21 cellular contexts compared by ENCODE assay signal in the genomic region with DNA sequence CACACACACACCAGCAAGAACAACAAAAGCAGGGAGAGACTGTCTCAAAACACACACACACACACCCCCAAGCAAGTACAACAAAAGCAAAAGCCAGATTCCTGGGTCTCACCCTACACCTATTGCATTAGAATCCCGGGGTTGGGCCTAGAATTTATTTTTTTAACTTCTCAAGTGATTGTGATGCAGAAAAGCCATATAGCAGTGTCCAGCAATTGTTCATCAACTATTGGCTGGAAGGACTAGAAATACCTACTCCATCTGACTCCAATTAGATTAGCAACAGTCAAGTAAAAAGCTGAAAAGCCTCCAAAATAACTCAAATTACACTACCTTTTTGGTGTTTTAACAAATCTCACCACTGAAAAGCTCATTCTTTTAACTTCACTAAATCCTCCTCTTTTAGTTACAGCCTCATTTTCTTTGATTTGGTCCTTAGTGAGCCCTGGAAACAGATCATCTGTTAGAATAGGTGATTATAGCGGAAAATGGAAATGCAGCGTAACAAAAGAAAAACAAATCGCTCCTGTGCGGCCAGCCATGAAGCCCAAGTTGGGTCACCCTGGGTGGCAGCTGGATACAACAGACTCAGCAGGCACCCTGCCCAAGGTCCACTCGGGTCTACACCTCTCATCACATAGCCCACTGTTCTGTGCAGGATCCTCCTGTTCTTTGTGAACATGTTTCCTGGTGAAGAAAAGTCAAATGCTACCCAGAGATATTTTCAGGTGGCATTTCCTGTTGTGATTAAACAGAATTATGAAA. TPM values are rescaled to one million over a fixed set of nuclear protein-coding genes. Genes with fewer than 3 reads are reported as not detected.
DNase-seq lines count a peak whose midpoint lies in the region; ATAC-seq lines count a peak whose summit lies in the region.
"Had no signal": no experiment of that assay in that cellular context is flagged by ENCODE, and none has a peak within 500 bp of the region (broad histone marks: within the 10 kb centered on the region; RNA-seq: fewer than 3 reads in every experiment).

No MANE protein-coding gene starts in this region.

- intact Hi-C loops in activated T-helper 1 cell treated with anti-CD3 and anti-CD28 coated beads, Interleukin-12 subunit alpha, Interleukin-12 subunit beta, Interleukin-2, Interleukin-4 antibody, amounts not matched to agents 30 ng/mL and 10 ng/mL and 1 ng/mL, durations not matched to agents 14 hours and 24 hours and 36 hours (cut with micrococcal nuclease), result no loop called here
- intact Hi-C loops in naive thymus-derived CD4-positive, alpha-beta T cell (cut with micrococcal nuclease), result no loop called here

- H3K36me3 Mint-ChIP-seq in T-helper 1 cell treated with Interleukin-12 subunit alpha and Interleukin-12 subunit beta and Interleukin-4 antibody, amounts not matched to agents 30 μg/mL and 1 μg/mL, for 36 hours (ENCODE audit: low read depth), result peaks cover 27% of the 10 kb centered on the region
- H3K36me3 Mint-ChIP-seq in CD4-positive, CD25-positive, alpha-beta regulatory T cell, result peaks cover 24% of the 10 kb centered on the region
- peaks cover 35% of the 10 kb centered on the region for H3K36me3 Mint-ChIP-seq in activated T-helper 1 cell treated with anti-CD3 and anti-CD28 coated beads, Interleukin-12 subunit alpha, Interleukin-12 subunit beta, Interleukin-2, Interleukin-4 antibody, amounts not matched to agents 30 ng/mL and 10 ng/mL and 1 ng/mL, durations not matched to agents 14 hours and 24 hours and 36 hours (ENCODE audit: low read depth)
- peaks cover 6 to 43% (median 13%) of the 10 kb centered on the region in 5 donors for H3K36me3 Mint-ChIP-seq in naive thymus-derived CD4-positive, alpha-beta T cell

- POLR2A ChIA-PET in naive thymus-derived CD4-positive, alpha-beta T cell (lab: Charles Lee), result interaction anchor here (0.7 to 1.4 kb wide), 2 partner anchors 11 to 33 kb away, joined by 4 read pairs; no protein-coding TSS in a partner anchor

- no peak for ATAC-seq in CD4-positive, CD25-positive, alpha-beta regulatory T cell (ENCODE audit: low read depth in 2 of 2)
- ATAC-seq in naive thymus-derived CD4-positive, alpha-beta T cell, result no peak
- ATAC-seq in HG03457 (IDR thresholded peaks at IDR 0.05; ENCODE audit: unreplicated experiment) (no peak), GM18520 (IDR thresholded peaks at IDR 0.05; ENCODE audit: unreplicated experiment) (no peak)
- ATAC-seq: HCT116, heart left ventricle had no signal

- no peaks in the 10 kb centered on the region for H3K9me3 ChIP-seq in CD4-positive, CD25-positive, alpha-beta regulatory T cell (ENCODE audit: control insufficient read depth in 2 of 2, low read length in 2 of 2)
- H3K9me3 ChIP-seq in naive thymus-derived CD4-positive, alpha-beta T cell (ENCODE audit: control insufficient read depth in 2 of 3, low read length in 3 of 3), result no peaks in the 10 kb centered on the region
- H3K9me3 ChIP-seq: heart left ventricle had no signal

- H3K4me1 ChIP-seq in CD4-positive, CD25-positive, alpha-beta regulatory T cell (ENCODE audit: control insufficient read depth, insufficient read depth, low read length, poor library complexity, severe bottlenecking), result no peaks in the 10 kb centered on the region
- H3K4me1 ChIP-seq in naive thymus-derived CD4-positive, alpha-beta T cell (ENCODE audit: control insufficient read depth in 2 of 2, insufficient read depth in 2 of 2, low read length in 2 of 2), result no peaks in the 10 kb centered on the region
- H3K4me1 ChIP-seq: heart left ventricle had no signal

- no peak for DNase-seq in T-helper 1 cell
- no peak for DNase-seq in CD4-positive, CD25-positive, alpha-beta regulatory T cell
- no peak for DNase-seq in activated T-helper 1 cell treated with anti-CD3 and anti-CD28 coated beads, Interleukin-12 subunit alpha, Interleukin-12 subunit beta, Interleukin-2, Interleukin-4 antibody, amounts not matched to agents 30 ng/mL and 10 ng/mL and 1 ng/mL, durations not matched to agents 14 hours and 24 hours and 36 hours (ENCODE audit: low spot score)
- no peak for DNase-seq in naive thymus-derived CD4-positive, alpha-beta T cell
- DNase-seq in DMS114 treated with DMSO at 0.1 percent for 48 hours (lab: John Stamatoyannopoulos, UW; ENCODE audit: unreplicated experiment), result no peak
- DNase-seq: activated gamma-delta T cell treated with Interleukin-2 at 50 U/mL for 16 hours; DND-41; heart left ventricle; NCI-H1436 treated with DMSO at 0.1 percent for 48 hours; NCI-H226; Right ventricle myocardium superior; stimulated activated CD4-positive, alpha-beta T cell treated with anti-CD3 and anti-CD28 coated beads, Interleukin-15, amount 100 ng/mL, for 24 hours; stimulated activated naive CD4-positive, alpha-beta T cell treated with Interleukin-2 at 50 U/mL for 16 hours had no signal

- H3K27ac Mint-ChIP-seq in T-helper 1 cell treated with Interleukin-12 subunit alpha and Interleukin-12 subunit beta and Interleukin-4 antibody, amounts not matched to agents 30 μg/mL and 1 μg/mL, for 36 hours, result peak overlapping the region; percentile 53
- peak overlapping the region; percentile 15 to 77 (median 34) for H3K27ac Mint-ChIP-seq in CD4-positive, CD25-positive, alpha-beta regulatory T cell
- H3K27ac Mint-ChIP-seq in activated T-helper 1 cell treated with anti-CD3 and anti-CD28 coated beads, Interleukin-12 subunit alpha, Interleukin-12 subunit beta, Interleukin-2, Interleukin-4 antibody, amounts not matched to agents 30 ng/mL and 10 ng/mL and 1 ng/mL, durations not matched to agents 14 hours and 24 hours and 36 hours, result peak overlapping the region; percentile 3
- peak overlapping the region in 6 of 9 donors; percentile 6 to 76 (median 40) for H3K27ac Mint-ChIP-seq in naive thymus-derived CD4-positive, alpha-beta T cell
- H3K27ac Mint-ChIP-seq: type B pancreatic cell had no signal

- H3K27me3 ChIP-seq in CD4-positive, CD25-positive, alpha-beta regulatory T cell (ENCODE audit: control insufficient read depth, insufficient read depth, low read length), result no peaks in the 10 kb centered on the region
- no peaks in the 10 kb centered on the region for H3K27me3 ChIP-seq in naive thymus-derived CD4-positive, alpha-beta T cell (ENCODE audit: control insufficient read depth in 2 of 2, insufficient read depth in 2 of 2, low read length in 2 of 2)
- H3K27me3 ChIP-seq: heart left ventricle had no signal

- no peak overlapping the region for H3K4me3 Mint-ChIP-seq in T-helper 1 cell treated with Interleukin-12 subunit alpha and Interleukin-12 subunit beta and Interleukin-4 antibody, amounts not matched to agents 30 μg/mL and 1 μg/mL, for 36 hours
- peak overlapping the region in 1 of 4 donors; percentile 68 for H3K4me3 Mint-ChIP-seq in CD4-positive, CD25-positive, alpha-beta regulatory T cell
- no peak overlapping the region for H3K4me3 Mint-ChIP-seq in activated T-helper 1 cell treated with anti-CD3 and anti-CD28 coated beads, Interleukin-12 subunit alpha, Interleukin-12 subunit beta, Interleukin-2, Interleukin-4 antibody, amounts not matched to agents 30 ng/mL and 10 ng/mL and 1 ng/mL, durations not matched to agents 14 hours and 24 hours and 36 hours
- H3K4me3 Mint-ChIP-seq in naive thymus-derived CD4-positive, alpha-beta T cell, result peak overlapping the region in 1 of 10 donors; percentile 38
- H3K4me3 Mint-ChIP-seq: neural crest cell, type B pancreatic cell had no signal

- H3K27me3 Mint-ChIP-seq in T-helper 1 cell treated with Interleukin-12 subunit alpha and Interleukin-12 subunit beta and Interleukin-4 antibody, amounts not matched to agents 30 μg/mL and 1 μg/mL, for 36 hours (ENCODE audit: low read depth), result no peaks in the 10 kb centered on the region
- no peaks in the 10 kb centered on the region for H3K27me3 Mint-ChIP-seq in CD4-positive, CD25-positive, alpha-beta regulatory T cell
- no peaks in the 10 kb centered on the region for H3K27me3 Mint-ChIP-seq in activated T-helper 1 cell treated with anti-CD3 and anti-CD28 coated beads, Interleukin-12 subunit alpha, Interleukin-12 subunit beta, Interleukin-2, Interleukin-4 antibody, amounts not matched to agents 30 ng/mL and 10 ng/mL and 1 ng/mL, durations not matched to agents 14 hours and 24 hours and 36 hours (ENCODE audit: insufficient read depth)
- no peaks in the 10 kb centered on the region for H3K27me3 Mint-ChIP-seq in naive thymus-derived CD4-positive, alpha-beta T cell
- H3K27me3 Mint-ChIP-seq: type B pancreatic cell had no signal

- no peak overlapping the region for H3K4me3 ChIP-seq in CD4-positive, CD25-positive, alpha-beta regulatory T cell (ENCODE audit: low read depth, low read length)
- H3K4me3 ChIP-seq in naive thymus-derived CD4-positive, alpha-beta T cell (ENCODE audit: low read length), result no peak overlapping the region
- H3K4me3 ChIP-seq: heart left ventricle had no signal

- peaks cover 3% of the 10 kb centered on the region for H3K4me1 Mint-ChIP-seq in T-helper 1 cell treated with Interleukin-12 subunit alpha and Interleukin-12 subunit beta and Interleukin-4 antibody, amounts not matched to agents 30 μg/mL and 1 μg/mL, for 36 hours (ENCODE audit: low read depth)
- H3K4me1 Mint-ChIP-seq in CD4-positive, CD25-positive, alpha-beta regulatory T cell, result peaks cover 8 to 19% (median 15%) of the 10 kb centered on the region in 4 donors
- H3K4me1 Mint-ChIP-seq in activated T-helper 1 cell treated with anti-CD3 and anti-CD28 coated beads, Interleukin-12 subunit alpha, Interleukin-12 subunit beta, Interleukin-2, Interleukin-4 antibody, amounts not matched to agents 30 ng/mL and 10 ng/mL and 1 ng/mL, durations not matched to agents 14 hours and 24 hours and 36 hours (ENCODE audit: low read depth), result peaks cover 20% of the 10 kb centered on the region
- H3K4me1 Mint-ChIP-seq in naive thymus-derived CD4-positive, alpha-beta T cell, result peaks cover 2 to 20% (median 14%) of the 10 kb centered on the region in 7 donors

- CTCF ChIA-PET in naive thymus-derived CD4-positive, alpha-beta T cell (lab: Charles Lee), result interaction anchor here (1.0 to 1.3 kb wide), 2 partner anchors 68 to 69 kb away, joined by 3 to 8 read pairs; partner anchors contain the start of gene DDX27

- no peak overlapping the region for H3K27ac ChIP-seq in CD4-positive, CD25-positive, alpha-beta regulatory T cell (ENCODE audit: insufficient read depth, low read length, poor library complexity, severe bottlenecking)
- no peak overlapping the region for H3K27ac ChIP-seq in naive thymus-derived CD4-positive, alpha-beta T cell (ENCODE audit: low read depth, low read length)
- H3K27ac ChIP-seq: C4-2B, heart left ventricle, VCaP had no signal

- no peaks in the 10 kb centered on the region for H3K9me3 Mint-ChIP-seq in T-helper 1 cell treated with Interleukin-12 subunit alpha and Interleukin-12 subunit beta and Interleukin-4 antibody, amounts not matched to agents 30 μg/mL and 1 μg/mL, for 36 hours
- no peaks in the 10 kb centered on the region for H3K9me3 Mint-ChIP-seq in CD4-positive, CD25-positive, alpha-beta regulatory T cell
- H3K9me3 Mint-ChIP-seq in activated T-helper 1 cell treated with anti-CD3 and anti-CD28 coated beads, Interleukin-12 subunit alpha, Interleukin-12 subunit beta, Interleukin-2, Interleukin-4 antibody, amounts not matched to agents 30 ng/mL and 10 ng/mL and 1 ng/mL, durations not matched to agents 14 hours and 24 hours and 36 hours, result no peaks in the 10 kb centered on the region
- H3K9me3 Mint-ChIP-seq in naive thymus-derived CD4-positive, alpha-beta T cell, result peaks cover 0 to 1% (median 0%) of the 10 kb centered on the region in 11 donors
- H3K9me3 Mint-ChIP-seq: neural crest cell, type B pancreatic cell had no signal

- H3K36me3 ChIP-seq in CD4-positive, CD25-positive, alpha-beta regulatory T cell (ENCODE audit: control insufficient read depth, insufficient read depth, low read length), result peaks cover 64% of the 10 kb centered on the region
- peaks cover 8 to 69% (median 14%) of the 10 kb centered on the region in 3 experiments for H3K36me3 ChIP-seq in naive thymus-derived CD4-positive, alpha-beta T cell (ENCODE audit: control insufficient read depth in 2 of 3, insufficient read depth in 3 of 3, low read length in 3 of 3)

RNA-seq across cellular contexts. Expression of gene STAU1, which starts 38.7 kb away (rescaled TPM):
- 67.6 TPM for total RNA-seq in CD4-positive, CD25-positive, alpha-beta regulatory T cell
- 10 to 100 TPM; 29.6 to 39.3 (median 37.3) TPM for polyA plus RNA-seq in CD4-positive, CD25-positive, alpha-beta regulatory T cell
- total RNA-seq in activated T-helper 1 cell treated with anti-CD3 and anti-CD28 coated beads, Interleukin-12 subunit alpha, Interleukin-12 subunit beta, Interleukin-2, Interleukin-4 antibody, amounts not matched to agents 30 ng/mL and 10 ng/mL and 1 ng/mL, durations not matched to agents 14 hours and 24 hours and 36 hours, result 70.7 and 71.1 TPM in 2 replicates
- total RNA-seq in naive thymus-derived CD4-positive, alpha-beta T cell, result 10 to 100 TPM; 42.8 to 56.3 (median 48.7) TPM
- polyA plus RNA-seq in naive thymus-derived CD4-positive, alpha-beta T cell, result 10 to 100 TPM; 35.8 to 42.8 TPM

Comparison
In these comparisons a context has a peak if more than half of its experiments do, and no peak if none do; other contexts are left out.
1. H3K27ac Mint-ChIP-seq: peak in every context shown above with its lines; median percentile 53 in T-helper 1 cell treated with Interleukin-12 subunit alpha and Interleukin-12 subunit beta and Interleukin-4 antibody, amounts not matched to agents 30 μg/mL and 1 μg/mL, for 36 hours; 40 in naive thymus-derived CD4-positive, alpha-beta T cell; 34 in CD4-positive, CD25-positive, alpha-beta regulatory T cell; 3 in activated T-helper 1 cell treated with anti-CD3 and anti-CD28 coated beads, Interleukin-12 subunit alpha, Interleukin-12 subunit beta, Interleukin-2, Interleukin-4 antibody, amounts not matched to agents 30 ng/mL and 10 ng/mL and 1 ng/mL, durations not matched to agents 14 hours and 24 hours and 36 hours.